In genomic region chr15:92821491-92822116, GRCh38 we compare ENCODE assay signal across 8 cellular contexts.
DNase-seq lines count a peak whose midpoint lies in the region; ATAC-seq and TF ChIP-seq lines count a peak whose summit lies in the region.

No MANE protein-coding gene starts in this region.

- H3K9ac ChIP-seq in neural progenitor cell (no peak overlapping the region), MM.1S (ENCODE audit: low read length) (no peak overlapping the region)

- no peaks in the 10 kb centered on the region for H3K9me3 ChIP-seq in body of pancreas
- H3K9me3 ChIP-seq in neural progenitor cell (ENCODE audit: low read depth): no peaks in the 10 kb centered on the region
- no peaks in the 10 kb centered on the region for H3K9me3 ChIP-seq in MM.1S (replicated peaks; ENCODE audit: insufficient read depth, low read length)

- DNase-seq in DMS79 (lab: John Stamatoyannopoulos, UW) (peak; percentile 53), NCI-H1436 treated with DMSO at 0.1 percent for 48 hours (lab: John Stamatoyannopoulos, UW) (peak; percentile 80), body of pancreas (no peak), neural progenitor cell (ENCODE audit: low spot score) (no peak), iPS-NIHi7 (ENCODE audit: extremely low spot score) (no peak), Right ventricle myocardium superior (no peak), MM.1S (no peak), foreskin melanocyte (no peak)

- H3K27ac Mint-ChIP-seq in neural progenitor cell: peak overlapping the region; percentile 98

- no peaks in the 10 kb centered on the region for H3K9me2 ChIP-seq in MM.1S (replicated peaks; ENCODE audit: insufficient read depth, low read length)

- intact Hi-C loops in body of pancreas (cut with DNase I): no loop called here
- intact Hi-C loops in Right ventricle myocardium superior (cut with DNase I): no loop called here

- H3K27me3 ChIP-seq in body of pancreas (no peaks in the 10 kb centered on the region), neural progenitor cell (no peaks in the 10 kb centered on the region), MM.1S (replicated peaks; ENCODE audit: insufficient read depth, low read length) (no peaks in the 10 kb centered on the region)

- TF ChIP-seq CTCF in body of pancreas (IDR thresholded peaks at IDR 0.05) (no peak), neural progenitor cell (IDR thresholded peaks at IDR 0.05) (no peak), MM.1S (IDR thresholded peaks at IDR 0.05; ENCODE audit: low read length) (no peak)

- no peaks in the 10 kb centered on the region for H3K9me3 Mint-ChIP-seq in neural progenitor cell

- no peak overlapping the region for H2AFZ ChIP-seq in neural progenitor cell (replicated peaks)
- no peak overlapping the region for H2AFZ ChIP-seq in MM.1S (ENCODE audit: low read length)

- no peaks in the 10 kb centered on the region for H3K36me3 Mint-ChIP-seq in neural progenitor cell

- H3K4me3 ChIP-seq in body of pancreas (no peak overlapping the region), neural progenitor cell (no peak overlapping the region), MM.1S (ENCODE audit: low read length) (no peak overlapping the region)

- peaks cover 3% of the 10 kb centered on the region for H3K27me3 Mint-ChIP-seq in neural progenitor cell (ENCODE audit: insufficient read depth, low read depth)

- no peak for ATAC-seq in body of pancreas
- ATAC-seq in Right ventricle myocardium superior (ENCODE audit: poor library complexity): no peak

- peaks cover 39% of the 10 kb centered on the region for H3K4me1 ChIP-seq in body of pancreas
- H3K4me1 ChIP-seq in neural progenitor cell: peaks cover 65% of the 10 kb centered on the region
- H3K4me1 ChIP-seq in MM.1S (ENCODE audit: low read length): peaks cover 50% of the 10 kb centered on the region

- H4K20me1 ChIP-seq in neural progenitor cell (ENCODE audit: low read depth) (no peaks in the 10 kb centered on the region), MM.1S (ENCODE audit: insufficient read depth, low read length) (no peaks in the 10 kb centered on the region)

- peak overlapping the region; percentile 34 for H3K4me3 Mint-ChIP-seq in neural progenitor cell

- H3K79me2 ChIP-seq in neural progenitor cell (ENCODE audit: low read depth) (peaks cover 33% of the 10 kb centered on the region), MM.1S (ENCODE audit: low read length) (no peaks in the 10 kb centered on the region)

- H3K4me2 ChIP-seq in neural progenitor cell (peak overlapping the region; percentile 64), MM.1S (ENCODE audit: low read depth, low read length) (no peak overlapping the region)

- no peak for TF ChIP-seq POLR2A in body of pancreas (IDR thresholded peaks at IDR 0.05)

- H3K36me3 ChIP-seq in body of pancreas (replicated peaks in 1 of 2; ENCODE audit: insufficient read depth in 1 of 2, low read depth in 2 of 2) (no peaks in the 10 kb centered on the region), neural progenitor cell (no peaks in the 10 kb centered on the region), MM.1S (replicated peaks; ENCODE audit: insufficient read depth, low read length) (no peaks in the 10 kb centered on the region)

- peaks cover 54% of the 10 kb centered on the region for H3F3A ChIP-seq in neural progenitor cell (ENCODE audit: low read depth)
- H3F3A ChIP-seq in MM.1S (ENCODE audit: insufficient read depth, low read length): peaks cover 36% of the 10 kb centered on the region

- H3K27ac ChIP-seq in body of pancreas: peak overlapping the region; percentile 52 to 94 (median 90)
- peak overlapping the region; percentile 92 for H3K27ac ChIP-seq in neural progenitor cell
- H3K27ac ChIP-seq in MM.1S (ENCODE audit: low read length): no peak overlapping the region

- H3K4me1 Mint-ChIP-seq in neural progenitor cell: peaks cover 76% of the 10 kb centered on the region

- 77 to 78% methylated on average over 5 of the region's 5 CpGs for WGBS in body of pancreas, 2 donors

Comparison
In these comparisons a context has a peak if more than half of its experiments do, and no peak if none do; other contexts are left out.
1. DNase-seq: peak in DMS79 (single experiment) and NCI-H1436 treated with DMSO at 0.1 percent for 48 hours (single experiment); none in body of pancreas (0 of 4), neural progenitor cell (single experiment), iPS-NIHi7 (single experiment), Right ventricle myocardium superior (single experiment), MM.1S (single experiment) and foreskin melanocyte (single experiment).